In the genomic region with DNA sequence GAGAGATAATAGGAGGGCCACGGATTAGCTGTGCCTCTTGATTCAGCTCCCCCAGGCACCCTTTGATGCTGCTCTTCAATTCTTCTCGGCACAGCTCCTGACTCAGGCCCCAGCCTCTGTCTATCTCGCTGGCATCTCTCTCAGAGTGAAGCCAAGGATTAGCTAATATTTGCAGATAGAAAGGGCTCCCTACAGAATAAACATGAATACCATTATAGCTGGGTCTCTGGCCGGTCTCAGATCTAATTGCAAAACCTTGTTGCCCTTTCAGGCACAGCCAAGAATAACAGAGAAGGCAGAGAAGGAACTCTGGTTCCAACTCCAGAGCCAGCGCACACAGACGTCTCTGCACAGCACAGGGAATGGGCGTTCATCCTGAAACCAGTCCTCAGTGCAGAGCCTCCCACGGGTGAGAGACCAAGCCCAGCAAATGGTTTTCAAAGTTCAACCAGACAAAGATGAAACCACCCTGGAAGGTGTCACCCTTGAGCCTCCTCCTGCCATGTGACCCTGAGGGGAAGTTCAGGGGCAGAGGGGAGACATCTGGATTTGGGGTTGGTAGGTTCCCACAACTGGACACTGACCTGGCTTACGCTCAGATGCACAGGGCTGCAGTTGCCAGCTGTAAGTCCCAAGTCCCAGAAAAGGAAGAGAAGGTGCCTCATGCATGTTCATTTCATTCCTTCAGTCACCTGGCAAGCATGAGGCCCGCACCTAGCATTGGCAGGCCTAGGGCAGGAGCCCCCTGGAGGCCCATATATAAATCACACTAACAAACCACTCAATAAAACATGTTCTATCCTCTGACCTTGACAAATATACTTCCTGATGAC, we compare ENCODE assay signal across 14 cellular contexts.
A peak's percentile ranks its signal among the peaks of the same experiment; 100 is the strongest.
DNase-seq lines count a peak whose midpoint lies in the region; ATAC-seq, FAIRE-seq and TF ChIP-seq lines count a peak whose summit lies in the region.
"Had no signal": no experiment of that assay in that cellular context is flagged by ENCODE, and none has a peak within 500 bp of the region (broad histone marks: within the 10 kb centered on the region; RNA-seq: fewer than 3 reads in every experiment).

No MANE protein-coding gene starts in this region.

- no peak overlapping the region for H3K4me3 Mint-ChIP-seq in nephron
- H3K4me3 Mint-ChIP-seq: natural killer cell treated with Interleukin-12 subunit alpha and Interleukin-12 subunit beta and Interleukin-15 and Interleukin-18, amount 100 ng/mL, for 72 hours had no signal

- H3K27me3 ChIP-seq in K562 (ENCODE audit: control insufficient read depth in 2 of 2, insufficient read depth in 2 of 2, low read length in 2 of 2) (peaks cover 0 to 25% of the 10 kb centered on the region in 2 experiments; a peak in 2 of 5 replicates), transverse colon (no peaks in the 10 kb centered on the region)

- TF ChIP-seq CTCF in K562 (IDR thresholded peaks at IDR 0.05 in 2 of 3, conservative IDR thresholded peaks at IDR 0.05 in 1 of 3; ENCODE audit: insufficient read depth in 2 of 3, low read depth in 1 of 3, low read length in 3 of 3) (peak; percentile 25 to 56 (median 36); a peak in 5 of 6 replicates), nephron (IDR thresholded peaks at IDR 0.05; ENCODE audit: unreplicated experiment in 3 of 3) (peak in 2 of 3 experiments; percentile 18 to 25), transverse colon (IDR thresholded peaks at IDR 0.05) (no peak)

- ATAC-seq in K562 (peak; percentile 77), HG02610 (IDR thresholded peaks at IDR 0.05; ENCODE audit: unreplicated experiment) (no peak), GM21423 (IDR thresholded peaks at IDR 0.05; ENCODE audit: unreplicated experiment) (no peak), HG03571 (IDR thresholded peaks at IDR 0.05; ENCODE audit: unreplicated experiment) (no peak)

- DNase-seq in DMS153 treated with DMSO at 0.1 percent for 48 hours (lab: John Stamatoyannopoulos, UW; ENCODE audit: unreplicated experiment) (peak; percentile 28), HuH-7 (ENCODE audit: low spot score) (peak; percentile 12), K562 (ENCODE audit: extremely low read depth in 1 of 4, low spot score in 3 of 4) (no peak), transverse colon (no peak)
- DNase-seq: activated T-cell treated with anti-CD3 and anti-CD28 coated beads for 4 hours, COR-L47, KG1, NCI-H69 had no signal

- no TSS peak for BruUV-seq in K562 (replicated peaks; lab: Mats Ljungman, UMichigan)

- no peak for TF ChIP-seq POLR2A in K562 (conservative IDR thresholded peaks at IDR 0.05)
- TF ChIP-seq POLR2A in transverse colon (IDR thresholded peaks at IDR 0.05) = no peak

- TF ChIP-seq EP300 in K562 (IDR thresholded peaks at IDR 0.05; ENCODE audit: low read length) (no peak), transverse colon (IDR thresholded peaks at IDR 0.05; ENCODE audit: low read depth) (no peak)

- H3K36me3 Mint-ChIP-seq in nephron (ENCODE audit: low read depth) = no peaks in the 10 kb centered on the region
- H3K36me3 Mint-ChIP-seq: natural killer cell treated with Interleukin-12 subunit alpha and Interleukin-12 subunit beta and Interleukin-15 and Interleukin-18, amount 100 ng/mL, for 72 hours had no signal

- no peaks in the 10 kb centered on the region for H3K4me1 ChIP-seq in K562 (replicated peaks in 1 of 2; ENCODE audit: control insufficient read depth in 2 of 2, insufficient read depth in 2 of 2, low read length in 2 of 2)
- H3K4me1 ChIP-seq in transverse colon = no peaks in the 10 kb centered on the region

- no peaks in the 10 kb centered on the region for H3K9me1 ChIP-seq in K562 (ENCODE audit: control insufficient read depth, insufficient read depth, low read length)

- H3K4me3 ChIP-seq in K562 (no peak overlapping the region), transverse colon (no peak overlapping the region)

- intact Hi-C loops in K562 (cut with micrococcal nuclease) (loop anchor here (10.0 kb wide), 1 partner anchor 83 kb away; no protein-coding TSS in a partner anchor), transverse colon (cut with DNase I; ENCODE audit: low total_unique reads) (no loop called here)

- POLR2A ChIA-PET in K562 (lab: Yijun Ruan, JAX) = interaction anchor here (0.6 kb wide), 1 partner anchor 17 kb away, joined by 3 read pairs; no protein-coding TSS in a partner anchor

- H4K20me1 ChIP-seq in K562 (replicated peaks; ENCODE audit: control insufficient read depth, insufficient read depth, low read length) = no peaks in the 10 kb centered on the region

- in situ Hi-C loops in K562 (cut with MboI) = no loop called here
- in situ Hi-C loops in transverse colon (cut with MboI; ENCODE audit: low pct_ligation_motif_present in 1 of 4, low pct_unique_long_range_greater_than_20kb in 1 of 4, low sequenced_read_pairs in 3 of 4) = no loop called here

- peaks cover 18% of the 10 kb centered on the region for H3K27me3 Mint-ChIP-seq in nephron (ENCODE audit: low read depth)

- peak; percentile 64 for FAIRE-seq in K562 (lab: Jason Lieb, UNC)
- FAIRE-seq: GM18507 had no signal

- H2AFZ ChIP-seq in K562 (ENCODE audit: low read depth, low read length) = no peak overlapping the region

- no peak overlapping the region for H3K4me2 ChIP-seq in K562 (ENCODE audit: insufficient read depth, low read length)

- H3K36me3 ChIP-seq in K562 (ENCODE audit: control insufficient read depth, insufficient read depth, low read length) (no peaks in the 10 kb centered on the region), transverse colon (no peaks in the 10 kb centered on the region)

- peaks cover 40% of the 10 kb centered on the region for H3K4me1 Mint-ChIP-seq in nephron

- H3K79me2 ChIP-seq in K562 (ENCODE audit: control insufficient read depth, insufficient read depth, low read length) = no peaks in the 10 kb centered on the region

- H3K27ac Mint-ChIP-seq in nephron = peak overlapping the region; percentile 9 to 68 (median 24)
- H3K27ac Mint-ChIP-seq: natural killer cell treated with Interleukin-12 subunit alpha and Interleukin-12 subunit beta and Interleukin-15 and Interleukin-18, amount 100 ng/mL, for 72 hours had no signal

- CTCF ChIA-PET in K562 (lab: Yijun Ruan, JAX; ENCODE audit: low intra/inter-chr PET ratio) = no interaction called here

- H3K9me3 Mint-ChIP-seq in nephron = no peaks in the 10 kb centered on the region
- H3K9me3 Mint-ChIP-seq: natural killer cell treated with Interleukin-12 subunit alpha and Interleukin-12 subunit beta and Interleukin-15 and Interleukin-18, amount 100 ng/mL, for 72 hours had no signal

- 0% methylated on average over 10 of the region's 10 CpGs for WGBS in K562 (ENCODE audit: insufficient coverage, low coverage, missing lambda C conversion rate)
- WGBS in transverse colon (ENCODE audit: low coverage in 1 of 2), 2 donors = 49 to 60% methylated on average over 3 to 10 of the region's 10 CpGs

- H3K9me3 ChIP-seq in K562 (replicated peaks; ENCODE audit: control insufficient read depth, insufficient read depth, low read depth, low read length) (no peaks in the 10 kb centered on the region), transverse colon (no peaks in the 10 kb centered on the region)

- H3K27ac ChIP-seq in K562 (ENCODE audit: extremely low read depth, low read depth, low read length) (no peak overlapping the region), transverse colon (no peak overlapping the region)

- H3K9ac ChIP-seq in K562 (ENCODE audit: insufficient read depth in 1 of 2, low read depth in 2 of 2, low read length in 2 of 2) = no peak overlapping the region

- TF ChIP-seq RAD21 in K562 (CRISPR knock-in tag; conservative IDR thresholded peaks at IDR 0.05 in 1 of 2, IDR thresholded peaks at IDR 0.05 in 1 of 2) = peak in 1 of 2 experiments; percentile 12; a peak in 1 of 4 replicates

TF ChIP-seq in K562, 482 proteins besides CTCF, POLR2A, EP300 and RAD21:
- TF ChIP-seq NFE2L1 (tag; IDR thresholded peaks at IDR 0.05; ENCODE audit: borderline replicate concordance, low read depth) (no peak), ESRRA (IDR thresholded peaks at IDR 0.05; ENCODE audit: borderline replicate concordance, low read depth) (0 out of 2 replicates have a peak, but pooled peaks have one; percentile 13), PCBP1 (IDR thresholded peaks at IDR 0.05; ENCODE audit: low read depth, low read length, poor library complexity, severe bottlenecking) (no peak), FOXO4 (CRISPR knock-in tag; IDR thresholded peaks at IDR 0.05) (no peak)
- TF ChIP-seq, protein P1, sequence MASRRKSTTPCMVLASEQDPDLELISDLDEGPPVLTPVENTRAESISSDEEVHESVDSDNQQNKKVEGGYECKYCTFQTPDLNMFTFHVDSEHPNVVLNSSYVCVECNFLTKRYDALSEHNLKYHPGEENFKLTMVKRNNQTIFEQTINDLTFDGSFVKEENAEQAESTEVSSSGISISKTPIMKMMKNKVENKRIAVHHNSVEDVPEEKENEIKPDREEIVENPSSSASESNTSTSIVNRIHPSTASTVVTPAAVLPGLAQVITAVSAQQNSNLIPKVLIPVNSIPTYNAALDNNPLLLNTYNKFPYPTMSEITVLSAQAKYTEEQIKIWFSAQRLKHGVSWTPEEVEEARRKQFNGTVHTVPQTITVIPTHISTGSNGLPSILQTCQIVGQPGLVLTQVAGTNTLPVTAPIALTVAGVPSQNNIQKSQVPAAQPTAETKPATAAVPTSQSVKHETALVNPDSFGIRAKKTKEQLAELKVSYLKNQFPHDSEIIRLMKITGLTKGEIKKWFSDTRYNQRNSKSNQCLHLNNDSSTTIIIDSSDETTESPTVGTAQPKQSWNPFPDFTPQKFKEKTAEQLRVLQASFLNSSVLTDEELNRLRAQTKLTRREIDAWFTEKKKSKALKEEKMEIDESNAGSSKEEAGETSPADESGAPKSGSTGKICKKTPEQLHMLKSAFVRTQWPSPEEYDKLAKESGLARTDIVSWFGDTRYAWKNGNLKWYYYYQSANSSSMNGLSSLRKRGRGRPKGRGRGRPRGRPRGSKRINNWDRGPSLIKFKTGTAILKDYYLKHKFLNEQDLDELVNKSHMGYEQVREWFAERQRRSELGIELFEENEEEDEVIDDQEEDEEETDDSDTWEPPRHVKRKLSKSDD (conservative IDR thresholded peaks at IDR 0.05; ENCODE audit: low read length) = no peak

Comparison
In these comparisons a context has a peak if more than half of its experiments do, and no peak if none do; other contexts are left out.
1. DNase-seq: peak in DMS153 treated with DMSO at 0.1 percent for 48 hours (single experiment) and HuH-7 (single experiment); none in K562 (0 of 4) and transverse colon (single experiment).
2. CTCF ChIP-seq: peak in K562 (3 of 3) and nephron (2 of 3); none in transverse colon (0 of 5).